In genomic region chr20:9130407-9130995, GRCh38 we compare ENCODE assay signal across 18 cellular contexts.
"Had no signal": no experiment of that assay in that cellular context is flagged by ENCODE, and none has a peak within 500 bp of the region (broad histone marks: within the 10 kb centered on the region; RNA-seq: fewer than 3 reads in every experiment).

No MANE protein-coding gene starts in this region.

- DNase-seq: activated CD4-positive, alpha-beta T cell treated with anti-CD3 and anti-CD28 coated beads, Interleukin-2, amount 10 ng/mL, durations not matched to agents 7 days and 5 days; activated CD8-positive, alpha-beta memory T cell treated with anti-CD3 and anti-CD28 coated beads for 24 hours; activated naive CD8-positive, alpha-beta T cell treated with anti-CD3 and anti-CD28 coated beads for 36 hours; anterior cingulate cortex; dorsolateral prefrontal cortex; islet precursor cell; nephron progenitor cell; occipital lobe; stimulated activated CD4-positive, alpha-beta T cell treated with anti-CD3 and anti-CD28 coated beads, Interleukin-12 subunit alpha, Interleukin-12 subunit beta, amount 100 ng/mL, for 4 hours; stimulated activated CD4-positive, alpha-beta T cell treated with anti-CD3 and anti-CD28 coated beads, Interleukin-2, amount 100 ng/mL, for 24 hours; T-cell; T-helper 9 cell had no signal

- H3K36me3 ChIP-seq: breast epithelium, gastroesophageal sphincter, thoracic aorta had no signal

- H3K4me1 Mint-ChIP-seq: activated CD4-positive, alpha-beta T cell treated with anti-CD3 and anti-CD28 coated beads, Interleukin-2, amount 10 ng/mL, durations not matched to agents 7 days and 5 days; activated naive CD8-positive, alpha-beta T cell treated with anti-CD3 and anti-CD28 coated beads for 36 hours; T-cell had no signal

- H3K4me3 ChIP-seq: breast epithelium, dorsolateral prefrontal cortex, gastroesophageal sphincter, thoracic aorta had no signal

- H3K27me3 ChIP-seq: breast epithelium, gastroesophageal sphincter had no signal

- H3K36me3 Mint-ChIP-seq: activated naive CD8-positive, alpha-beta T cell treated with anti-CD3 and anti-CD28 coated beads for 36 hours; T-cell had no signal

- FAIRE-seq: endometrium had no signal

- ATAC-seq: esophagus mucosa, gastroesophageal sphincter, T-cell had no signal

- H3K27ac Mint-ChIP-seq: activated CD4-positive, alpha-beta T cell treated with anti-CD3 and anti-CD28 coated beads, Interleukin-2, amount 10 ng/mL, durations not matched to agents 7 days and 5 days; activated naive CD8-positive, alpha-beta T cell treated with anti-CD3 and anti-CD28 coated beads for 36 hours; activated T-helper 1 cell treated with anti-CD3 and anti-CD28 coated beads, Interleukin-12 subunit alpha, Interleukin-12 subunit beta, Interleukin-2, Interleukin-4 antibody, amounts not matched to agents 30 ng/mL and 10 ng/mL and 1 ng/mL, durations not matched to agents 14 hours and 24 hours and 36 hours; nephron progenitor cell; T-cell had no signal

- H3K4me3 Mint-ChIP-seq: activated CD4-positive, alpha-beta T cell treated with anti-CD3 and anti-CD28 coated beads, Interleukin-2, amount 10 ng/mL, durations not matched to agents 7 days and 5 days; activated naive CD8-positive, alpha-beta T cell treated with anti-CD3 and anti-CD28 coated beads for 36 hours; activated T-helper 1 cell treated with anti-CD3 and anti-CD28 coated beads, Interleukin-12 subunit alpha, Interleukin-12 subunit beta, Interleukin-2, Interleukin-4 antibody, amounts not matched to agents 30 ng/mL and 10 ng/mL and 1 ng/mL, durations not matched to agents 14 hours and 24 hours and 36 hours; nephron progenitor cell; T-cell had no signal

- H3K27me3 Mint-ChIP-seq: activated CD4-positive, alpha-beta T cell treated with anti-CD3 and anti-CD28 coated beads, Interleukin-2, amount 10 ng/mL, durations not matched to agents 7 days and 5 days; activated naive CD8-positive, alpha-beta T cell treated with anti-CD3 and anti-CD28 coated beads for 36 hours; T-cell had no signal

- H3K27ac ChIP-seq: dorsolateral prefrontal cortex, gastroesophageal sphincter, thoracic aorta had no signal
